Comparison of ENCODE assay signal across 23 cellular contexts in genomic region chr21:34867785-34868184, GRCh38.
DNase-seq lines count a peak whose midpoint lies in the region; ATAC-seq and TF ChIP-seq lines count a peak whose summit lies in the region.
"Had no signal": no experiment of that assay in that cellular context is flagged by ENCODE, and none has a peak within 500 bp of the region (broad histone marks: within the 10 kb centered on the region; RNA-seq: fewer than 3 reads in every experiment).

No MANE protein-coding gene starts in this region.

- no peak for ATAC-seq in stimulated activated naive CD8-positive, alpha-beta T cell treated with anti-CD3 and anti-CD28 coated beads, Interleukin-15, Interleukin-2, amounts not matched to agents 100 U/mL and 50 U/mL, for 24 hours
- ATAC-seq in memory B cell (ENCODE audit: low read depth): no peak
- ATAC-seq: foreskin keratinocyte had no signal

- H3K27ac Mint-ChIP-seq in stimulated activated naive CD8-positive, alpha-beta T cell treated with anti-CD3 and anti-CD28 coated beads, Interleukin-15, Interleukin-2, amounts not matched to agents 100 ng/mL and 50 ng/mL, for 24 hours: no peak overlapping the region
- H3K27ac Mint-ChIP-seq in memory B cell: peak overlapping the region; percentile 28
- H3K27ac Mint-ChIP-seq: activated naive CD4-positive, alpha-beta T cell treated with anti-CD3 and anti-CD28 coated beads for 36 hours had no signal

- no peaks in the 10 kb centered on the region for H3K9me3 Mint-ChIP-seq in stimulated activated naive CD8-positive, alpha-beta T cell treated with anti-CD3 and anti-CD28 coated beads, Interleukin-15, Interleukin-2, amounts not matched to agents 100 ng/mL and 50 ng/mL, for 24 hours
- H3K9me3 Mint-ChIP-seq in memory B cell: no peaks in the 10 kb centered on the region
- H3K9me3 Mint-ChIP-seq: activated naive CD4-positive, alpha-beta T cell treated with anti-CD3 and anti-CD28 coated beads for 36 hours; CD8-positive, alpha-beta memory T cell; central memory CD8-positive, alpha-beta T cell had no signal

- H3K36me3 ChIP-seq in Peyer's patch: peaks cover 0 to 6% (median 0%) of the 10 kb centered on the region in 3 donors

- H3K4me1 Mint-ChIP-seq in stimulated activated naive CD8-positive, alpha-beta T cell treated with anti-CD3 and anti-CD28 coated beads, Interleukin-15, Interleukin-2, amounts not matched to agents 100 ng/mL and 50 ng/mL, for 24 hours (ENCODE audit: low read depth): peaks cover 37% of the 10 kb centered on the region
- H3K4me1 Mint-ChIP-seq in memory B cell: peaks cover 20% of the 10 kb centered on the region

- POLR2A ChIA-PET in RWPE1 (lab: Yijun Ruan, JAX; ENCODE audit: low non-redundant PET): interaction anchor here (1.5 kb wide), 1 partner anchor 20 kb away, joined by 6 read pairs; no protein-coding TSS in a partner anchor

- no peak for TF ChIP-seq CTCF in RWPE1 (conservative IDR thresholded peaks at IDR 0.05; ENCODE audit: low read depth)
- no peak for TF ChIP-seq CTCF in Peyer's patch (IDR thresholded peaks at IDR 0.05)

- no peak overlapping the region for H3K4me3 ChIP-seq in Peyer's patch
- H3K4me3 ChIP-seq: tibial artery had no signal

- DNase-seq in stimulated activated naive CD8-positive, alpha-beta T cell treated with anti-CD3 and anti-CD28 coated beads, Interleukin-15, Interleukin-2, amounts not matched to agents 100 U/mL and 50 U/mL, for 24 hours: no peak
- no peak for DNase-seq in RWPE1 (ENCODE audit: low spot score)
- DNase-seq in memory B cell (ENCODE audit: low spot score in 2 of 2): no peak
- DNase-seq in stimulated activated CD4-positive, alpha-beta T cell treated with anti-CD3 and anti-CD28 coated beads, Interleukin-4, amount 100 ng/mL, for 24 hours: no peak
- DNase-seq in NCI-H1417 (lab: John Stamatoyannopoulos, UW): no peak
- DNase-seq in Peyer's patch: no peak
- DNase-seq: activated CD4-positive, alpha-beta T cell treated with anti-CD3 and anti-CD28 coated beads, Interleukin-2, amount 50 U/mL, for 1 hour; activated naive CD4-positive, alpha-beta T cell treated with anti-CD3 and anti-CD28 coated beads for 36 hours; activated T-cell treated with anti-CD3 and anti-CD28 coated beads for 4 hours; CD8-positive, alpha-beta memory T cell; DMS53; erythroblast; foreskin keratinocyte; H7; hippocampal formation; NCI-H1105; NCI-H2107; NCI-H510A treated with DMSO at 0.1 percent for 48 hours; occipital lobe; SHP77; tibial artery had no signal

- TF ChIP-seq POLR2A in Peyer's patch (IDR thresholded peaks at IDR 0.05): no peak

- H3K27ac ChIP-seq in RWPE1 (peak overlapping the region; percentile 73), Peyer's patch (no peak overlapping the region)
- H3K27ac ChIP-seq: foreskin keratinocyte, tibial artery had no signal

- H3K27me3 Mint-ChIP-seq in stimulated activated naive CD8-positive, alpha-beta T cell treated with anti-CD3 and anti-CD28 coated beads, Interleukin-15, Interleukin-2, amounts not matched to agents 100 ng/mL and 50 ng/mL, for 24 hours: no peaks in the 10 kb centered on the region
- H3K27me3 Mint-ChIP-seq in memory B cell: no peaks in the 10 kb centered on the region
- H3K27me3 Mint-ChIP-seq: CD8-positive, alpha-beta memory T cell; central memory CD8-positive, alpha-beta T cell had no signal

- no peaks in the 10 kb centered on the region for H3K9me3 ChIP-seq in Peyer's patch
- H3K9me3 ChIP-seq: tibial artery had no signal

- no peaks in the 10 kb centered on the region for H3K27me3 ChIP-seq in Peyer's patch
- H3K27me3 ChIP-seq: foreskin keratinocyte, tibial artery had no signal

- CTCF ChIA-PET in RWPE1 (lab: Yijun Ruan, JAX): interaction anchor here (0.6 kb wide), 2 partner anchors 643 to 1104 kb away, joined by 3 to 5 read pairs; no protein-coding TSS in a partner anchor

- H3K4me1 ChIP-seq in Peyer's patch: peaks cover 0 to 22% (median 11%) of the 10 kb centered on the region in 4 donors

- H3K36me3 Mint-ChIP-seq in stimulated activated naive CD8-positive, alpha-beta T cell treated with anti-CD3 and anti-CD28 coated beads, Interleukin-15, Interleukin-2, amounts not matched to agents 100 ng/mL and 50 ng/mL, for 24 hours (ENCODE audit: low read depth): peaks cover 81% of the 10 kb centered on the region
- H3K36me3 Mint-ChIP-seq in memory B cell: peaks cover 19% of the 10 kb centered on the region

- peak overlapping the region; percentile 3 for H3K4me3 Mint-ChIP-seq in stimulated activated naive CD8-positive, alpha-beta T cell treated with anti-CD3 and anti-CD28 coated beads, Interleukin-15, Interleukin-2, amounts not matched to agents 100 ng/mL and 50 ng/mL, for 24 hours
- no peak overlapping the region for H3K4me3 Mint-ChIP-seq in memory B cell
- H3K4me3 Mint-ChIP-seq: activated naive CD4-positive, alpha-beta T cell treated with anti-CD3 and anti-CD28 coated beads for 36 hours had no signal
